ENCODE assay signal across 1 cellular context in the genomic region with DNA sequence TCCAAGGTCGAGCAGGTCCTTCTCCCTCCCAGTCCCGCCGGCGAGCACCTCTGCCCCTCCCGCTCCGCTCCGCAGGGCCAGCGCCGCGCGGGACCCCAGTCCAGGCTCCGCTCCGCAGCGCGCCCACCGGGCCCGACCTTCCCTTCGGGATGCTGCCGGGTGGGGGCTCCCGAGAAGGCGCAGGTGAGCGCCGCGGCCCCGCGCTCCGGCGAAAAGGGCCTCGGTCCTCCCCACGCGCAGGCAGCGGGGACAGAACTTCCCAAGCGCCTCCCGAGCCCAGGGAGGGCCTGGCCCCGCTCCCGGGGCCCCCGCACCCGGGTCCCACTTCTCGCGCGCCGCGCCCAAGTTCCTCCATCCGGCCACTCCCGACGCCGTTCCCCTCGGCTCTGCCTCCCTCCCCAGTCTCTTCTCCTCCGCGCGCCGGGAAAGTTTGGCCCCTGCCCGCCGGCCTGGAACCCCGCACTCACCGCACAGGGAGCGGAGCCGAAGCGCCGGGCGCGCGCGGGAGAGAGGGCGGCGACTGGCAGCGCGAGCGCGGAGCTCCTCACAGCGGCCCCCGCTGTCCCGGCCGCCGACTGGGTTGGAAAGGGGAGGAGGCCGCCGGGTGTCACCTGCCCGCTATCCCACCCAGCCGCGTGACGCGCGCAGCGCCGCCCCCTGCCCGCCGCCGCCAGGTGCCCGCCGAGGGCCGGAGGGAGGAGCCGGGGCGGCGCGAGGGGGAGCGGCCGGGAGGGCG.
TF ChIP-seq lines count a peak whose summit lies in the region.

A gene (minus strand): TSS at position 577 of the 736 bp plus-strand sequence. CDS start 56,872 bp downstream, outside the sequence.

TF ChIP-seq in WTC11, 78 proteins besides CTCF, POLR2A, EP300 and RAD21 (continued from another document and continues in another):
- TF ChIP-seq, protein P1, sequence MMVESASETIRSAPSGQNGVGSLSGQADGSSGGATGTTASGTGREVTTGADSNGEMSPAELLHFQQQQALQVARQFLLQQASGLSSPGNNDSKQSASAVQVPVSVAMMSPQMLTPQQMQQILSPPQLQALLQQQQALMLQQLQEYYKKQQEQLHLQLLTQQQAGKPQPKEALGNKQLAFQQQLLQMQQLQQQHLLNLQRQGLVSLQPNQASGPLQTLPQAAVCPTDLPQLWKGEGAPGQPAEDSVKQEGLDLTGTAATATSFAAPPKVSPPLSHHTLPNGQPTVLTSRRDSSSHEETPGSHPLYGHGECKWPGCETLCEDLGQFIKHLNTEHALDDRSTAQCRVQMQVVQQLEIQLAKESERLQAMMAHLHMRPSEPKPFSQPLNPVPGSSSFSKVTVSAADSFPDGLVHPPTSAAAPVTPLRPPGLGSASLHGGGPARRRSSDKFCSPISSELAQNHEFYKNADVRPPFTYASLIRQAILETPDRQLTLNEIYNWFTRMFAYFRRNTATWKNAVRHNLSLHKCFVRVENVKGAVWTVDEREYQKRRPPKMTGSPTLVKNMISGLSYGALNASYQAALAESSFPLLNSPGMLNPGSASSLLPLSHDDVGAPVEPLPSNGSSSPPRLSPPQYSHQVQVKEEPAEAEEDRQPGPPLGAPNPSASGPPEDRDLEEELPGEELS (CRISPR knock-in tag; IDR thresholded peaks at IDR 0.05) = no peak
- TF ChIP-seq NFATC4 (CRISPR knock-in tag; IDR thresholded peaks at IDR 0.05) = no peak
- TF ChIP-seq, protein P2, sequence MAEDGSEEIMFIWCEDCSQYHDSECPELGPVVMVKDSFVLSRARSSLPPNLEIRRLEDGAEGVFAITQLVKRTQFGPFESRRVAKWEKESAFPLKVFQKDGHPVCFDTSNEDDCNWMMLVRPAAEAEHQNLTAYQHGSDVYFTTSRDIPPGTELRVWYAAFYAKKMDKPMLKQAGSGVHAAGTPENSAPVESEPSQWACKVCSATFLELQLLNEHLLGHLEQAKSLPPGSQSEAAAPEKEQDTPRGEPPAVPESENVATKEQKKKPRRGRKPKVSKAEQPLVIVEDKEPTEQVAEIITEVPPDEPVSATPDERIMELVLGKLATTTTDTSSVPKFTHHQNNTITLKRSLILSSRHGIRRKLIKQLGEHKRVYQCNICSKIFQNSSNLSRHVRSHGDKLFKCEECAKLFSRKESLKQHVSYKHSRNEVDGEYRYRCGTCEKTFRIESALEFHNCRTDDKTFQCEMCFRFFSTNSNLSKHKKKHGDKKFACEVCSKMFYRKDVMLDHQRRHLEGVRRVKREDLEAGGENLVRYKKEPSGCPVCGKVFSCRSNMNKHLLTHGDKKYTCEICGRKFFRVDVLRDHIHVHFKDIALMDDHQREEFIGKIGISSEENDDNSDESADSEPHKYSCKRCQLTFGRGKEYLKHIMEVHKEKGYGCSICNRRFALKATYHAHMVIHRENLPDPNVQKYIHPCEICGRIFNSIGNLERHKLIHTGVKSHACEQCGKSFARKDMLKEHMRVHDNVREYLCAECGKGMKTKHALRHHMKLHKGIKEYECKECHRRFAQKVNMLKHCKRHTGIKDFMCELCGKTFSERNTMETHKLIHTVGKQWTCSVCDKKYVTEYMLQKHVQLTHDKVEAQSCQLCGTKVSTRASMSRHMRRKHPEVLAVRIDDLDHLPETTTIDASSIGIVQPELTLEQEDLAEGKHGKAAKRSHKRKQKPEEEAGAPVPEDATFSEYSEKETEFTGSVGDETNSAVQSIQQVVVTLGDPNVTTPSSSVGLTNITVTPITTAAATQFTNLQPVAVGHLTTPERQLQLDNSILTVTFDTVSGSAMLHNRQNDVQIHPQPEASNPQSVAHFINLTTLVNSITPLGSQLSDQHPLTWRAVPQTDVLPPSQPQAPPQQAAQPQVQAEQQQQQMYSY (CRISPR knock-in tag; IDR thresholded peaks at IDR 0.05) = peak; percentile 37; the same call in 1 of the 2 replicates
- TF ChIP-seq EMX1 (CRISPR knock-in tag; IDR thresholded peaks at IDR 0.05) = no peak
- TF ChIP-seq OVOL2 (CRISPR knock-in tag; IDR thresholded peaks at IDR 0.05; ENCODE audit: borderline replicate concordance) = no peak
- TF ChIP-seq ETV6 (CRISPR knock-in tag; IDR thresholded peaks at IDR 0.05) = no peak
- TF ChIP-seq NR2C2 (CRISPR knock-in tag; IDR thresholded peaks at IDR 0.05) = no peak
- TF ChIP-seq, protein P3, sequence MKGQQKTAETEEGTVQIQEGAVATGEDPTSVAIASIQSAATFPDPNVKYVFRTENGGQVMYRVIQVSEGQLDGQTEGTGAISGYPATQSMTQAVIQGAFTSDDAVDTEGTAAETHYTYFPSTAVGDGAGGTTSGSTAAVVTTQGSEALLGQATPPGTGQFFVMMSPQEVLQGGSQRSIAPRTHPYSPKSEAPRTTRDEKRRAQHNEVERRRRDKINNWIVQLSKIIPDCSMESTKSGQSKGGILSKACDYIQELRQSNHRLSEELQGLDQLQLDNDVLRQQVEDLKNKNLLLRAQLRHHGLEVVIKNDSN (CRISPR knock-in tag; IDR thresholded peaks at IDR 0.05) = peak; percentile 56; the same call in 1 of the 2 replicates
- TF ChIP-seq, protein P4, sequence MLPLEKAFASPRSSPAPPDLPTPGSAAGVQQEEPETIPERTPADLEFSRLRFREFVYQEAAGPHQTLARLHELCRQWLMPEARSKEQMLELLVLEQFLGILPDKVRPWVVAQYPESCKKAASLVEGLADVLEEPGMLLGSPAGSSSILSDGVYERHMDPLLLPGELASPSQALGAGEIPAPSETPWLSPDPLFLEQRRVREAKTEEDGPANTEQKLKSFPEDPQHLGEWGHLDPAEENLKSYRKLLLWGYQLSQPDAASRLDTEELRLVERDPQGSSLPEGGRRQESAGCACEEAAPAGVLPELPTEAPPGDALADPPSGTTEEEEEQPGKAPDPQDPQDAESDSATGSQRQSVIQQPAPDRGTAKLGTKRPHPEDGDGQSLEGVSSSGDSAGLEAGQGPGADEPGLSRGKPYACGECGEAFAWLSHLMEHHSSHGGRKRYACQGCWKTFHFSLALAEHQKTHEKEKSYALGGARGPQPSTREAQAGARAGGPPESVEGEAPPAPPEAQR (CRISPR knock-in tag; IDR thresholded peaks at IDR 0.05) = no peak
- TF ChIP-seq GTF2I (CRISPR knock-in tag; conservative IDR thresholded peaks at IDR 0.05) = no peak
- TF ChIP-seq ZNF416 (CRISPR knock-in tag; IDR thresholded peaks at IDR 0.05) = no peak
- TF ChIP-seq HMGA2 (CRISPR knock-in tag; IDR thresholded peaks at IDR 0.05) = no peak
- TF ChIP-seq, protein P5, sequence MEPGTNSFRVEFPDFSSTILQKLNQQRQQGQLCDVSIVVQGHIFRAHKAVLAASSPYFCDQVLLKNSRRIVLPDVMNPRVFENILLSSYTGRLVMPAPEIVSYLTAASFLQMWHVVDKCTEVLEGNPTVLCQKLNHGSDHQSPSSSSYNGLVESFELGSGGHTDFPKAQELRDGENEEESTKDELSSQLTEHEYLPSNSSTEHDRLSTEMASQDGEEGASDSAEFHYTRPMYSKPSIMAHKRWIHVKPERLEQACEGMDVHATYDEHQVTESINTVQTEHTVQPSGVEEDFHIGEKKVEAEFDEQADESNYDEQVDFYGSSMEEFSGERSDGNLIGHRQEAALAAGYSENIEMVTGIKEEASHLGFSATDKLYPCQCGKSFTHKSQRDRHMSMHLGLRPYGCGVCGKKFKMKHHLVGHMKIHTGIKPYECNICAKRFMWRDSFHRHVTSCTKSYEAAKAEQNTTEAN (CRISPR knock-in tag; IDR thresholded peaks at IDR 0.05) = no peak
- no peak for TF ChIP-seq ELF4 (CRISPR knock-in tag; IDR thresholded peaks at IDR 0.05; ENCODE audit: low read depth)
- TF ChIP-seq, protein P6, sequence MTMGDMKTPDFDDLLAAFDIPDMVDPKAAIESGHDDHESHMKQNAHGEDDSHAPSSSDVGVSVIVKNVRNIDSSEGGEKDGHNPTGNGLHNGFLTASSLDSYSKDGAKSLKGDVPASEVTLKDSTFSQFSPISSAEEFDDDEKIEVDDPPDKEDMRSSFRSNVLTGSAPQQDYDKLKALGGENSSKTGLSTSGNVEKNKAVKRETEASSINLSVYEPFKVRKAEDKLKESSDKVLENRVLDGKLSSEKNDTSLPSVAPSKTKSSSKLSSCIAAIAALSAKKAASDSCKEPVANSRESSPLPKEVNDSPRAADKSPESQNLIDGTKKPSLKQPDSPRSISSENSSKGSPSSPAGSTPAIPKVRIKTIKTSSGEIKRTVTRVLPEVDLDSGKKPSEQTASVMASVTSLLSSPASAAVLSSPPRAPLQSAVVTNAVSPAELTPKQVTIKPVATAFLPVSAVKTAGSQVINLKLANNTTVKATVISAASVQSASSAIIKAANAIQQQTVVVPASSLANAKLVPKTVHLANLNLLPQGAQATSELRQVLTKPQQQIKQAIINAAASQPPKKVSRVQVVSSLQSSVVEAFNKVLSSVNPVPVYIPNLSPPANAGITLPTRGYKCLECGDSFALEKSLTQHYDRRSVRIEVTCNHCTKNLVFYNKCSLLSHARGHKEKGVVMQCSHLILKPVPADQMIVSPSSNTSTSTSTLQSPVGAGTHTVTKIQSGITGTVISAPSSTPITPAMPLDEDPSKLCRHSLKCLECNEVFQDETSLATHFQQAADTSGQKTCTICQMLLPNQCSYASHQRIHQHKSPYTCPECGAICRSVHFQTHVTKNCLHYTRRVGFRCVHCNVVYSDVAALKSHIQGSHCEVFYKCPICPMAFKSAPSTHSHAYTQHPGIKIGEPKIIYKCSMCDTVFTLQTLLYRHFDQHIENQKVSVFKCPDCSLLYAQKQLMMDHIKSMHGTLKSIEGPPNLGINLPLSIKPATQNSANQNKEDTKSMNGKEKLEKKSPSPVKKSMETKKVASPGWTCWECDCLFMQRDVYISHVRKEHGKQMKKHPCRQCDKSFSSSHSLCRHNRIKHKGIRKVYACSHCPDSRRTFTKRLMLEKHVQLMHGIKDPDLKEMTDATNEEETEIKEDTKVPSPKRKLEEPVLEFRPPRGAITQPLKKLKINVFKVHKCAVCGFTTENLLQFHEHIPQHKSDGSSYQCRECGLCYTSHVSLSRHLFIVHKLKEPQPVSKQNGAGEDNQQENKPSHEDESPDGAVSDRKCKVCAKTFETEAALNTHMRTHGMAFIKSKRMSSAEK (CRISPR knock-in tag; IDR thresholded peaks at IDR 0.05; ENCODE audit: borderline replicate concordance) = no peak
- TF ChIP-seq, protein P7, sequence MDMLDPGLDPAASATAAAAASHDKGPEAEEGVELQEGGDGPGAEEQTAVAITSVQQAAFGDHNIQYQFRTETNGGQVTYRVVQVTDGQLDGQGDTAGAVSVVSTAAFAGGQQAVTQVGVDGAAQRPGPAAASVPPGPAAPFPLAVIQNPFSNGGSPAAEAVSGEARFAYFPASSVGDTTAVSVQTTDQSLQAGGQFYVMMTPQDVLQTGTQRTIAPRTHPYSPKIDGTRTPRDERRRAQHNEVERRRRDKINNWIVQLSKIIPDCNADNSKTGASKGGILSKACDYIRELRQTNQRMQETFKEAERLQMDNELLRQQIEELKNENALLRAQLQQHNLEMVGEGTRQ (CRISPR knock-in tag; IDR thresholded peaks at IDR 0.05) = peak; percentile 82
- no peak for TF ChIP-seq ZNF232 (CRISPR knock-in tag; IDR thresholded peaks at IDR 0.05)
- TF ChIP-seq, protein P8, sequence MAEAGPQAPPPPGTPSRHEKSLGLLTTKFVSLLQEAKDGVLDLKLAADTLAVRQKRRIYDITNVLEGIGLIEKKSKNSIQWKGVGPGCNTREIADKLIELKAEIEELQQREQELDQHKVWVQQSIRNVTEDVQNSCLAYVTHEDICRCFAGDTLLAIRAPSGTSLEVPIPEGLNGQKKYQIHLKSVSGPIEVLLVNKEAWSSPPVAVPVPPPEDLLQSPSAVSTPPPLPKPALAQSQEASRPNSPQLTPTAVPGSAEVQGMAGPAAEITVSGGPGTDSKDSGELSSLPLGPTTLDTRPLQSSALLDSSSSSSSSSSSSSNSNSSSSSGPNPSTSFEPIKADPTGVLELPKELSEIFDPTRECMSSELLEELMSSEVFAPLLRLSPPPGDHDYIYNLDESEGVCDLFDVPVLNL (CRISPR knock-in tag; IDR thresholded peaks at IDR 0.05; ENCODE audit: borderline replicate concordance, low read depth) = no peak
- TF ChIP-seq, protein P9, sequence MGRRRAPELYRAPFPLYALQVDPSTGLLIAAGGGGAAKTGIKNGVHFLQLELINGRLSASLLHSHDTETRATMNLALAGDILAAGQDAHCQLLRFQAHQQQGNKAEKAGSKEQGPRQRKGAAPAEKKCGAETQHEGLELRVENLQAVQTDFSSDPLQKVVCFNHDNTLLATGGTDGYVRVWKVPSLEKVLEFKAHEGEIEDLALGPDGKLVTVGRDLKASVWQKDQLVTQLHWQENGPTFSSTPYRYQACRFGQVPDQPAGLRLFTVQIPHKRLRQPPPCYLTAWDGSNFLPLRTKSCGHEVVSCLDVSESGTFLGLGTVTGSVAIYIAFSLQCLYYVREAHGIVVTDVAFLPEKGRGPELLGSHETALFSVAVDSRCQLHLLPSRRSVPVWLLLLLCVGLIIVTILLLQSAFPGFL (CRISPR knock-in tag; IDR thresholded peaks at IDR 0.05; ENCODE audit: borderline replicate concordance) = no peak
- no peak for TF ChIP-seq ATF1 (CRISPR knock-in tag; IDR thresholded peaks at IDR 0.05)
- no peak for TF ChIP-seq MXD4 (CRISPR knock-in tag; IDR thresholded peaks at IDR 0.05; ENCODE audit: borderline replicate concordance)
- TF ChIP-seq FOXK1 (CRISPR knock-in tag; IDR thresholded peaks at IDR 0.05) = no peak
- TF ChIP-seq SMAD4 (CRISPR knock-in tag; IDR thresholded peaks at IDR 0.05) = no peak
- no peak for TF ChIP-seq ZNF219 (CRISPR knock-in tag; IDR thresholded peaks at IDR 0.05; ENCODE audit: borderline replicate concordance)
- no peak for TF ChIP-seq ZNF671 (CRISPR knock-in tag; IDR thresholded peaks at IDR 0.05)
- TF ChIP-seq, protein P10, sequence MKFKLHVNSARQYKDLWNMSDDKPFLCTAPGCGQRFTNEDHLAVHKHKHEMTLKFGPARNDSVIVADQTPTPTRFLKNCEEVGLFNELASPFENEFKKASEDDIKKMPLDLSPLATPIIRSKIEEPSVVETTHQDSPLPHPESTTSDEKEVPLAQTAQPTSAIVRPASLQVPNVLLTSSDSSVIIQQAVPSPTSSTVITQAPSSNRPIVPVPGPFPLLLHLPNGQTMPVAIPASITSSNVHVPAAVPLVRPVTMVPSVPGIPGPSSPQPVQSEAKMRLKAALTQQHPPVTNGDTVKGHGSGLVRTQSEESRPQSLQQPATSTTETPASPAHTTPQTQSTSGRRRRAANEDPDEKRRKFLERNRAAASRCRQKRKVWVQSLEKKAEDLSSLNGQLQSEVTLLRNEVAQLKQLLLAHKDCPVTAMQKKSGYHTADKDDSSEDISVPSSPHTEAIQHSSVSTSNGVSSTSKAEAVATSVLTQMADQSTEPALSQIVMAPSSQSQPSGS (CRISPR knock-in tag; IDR thresholded peaks at IDR 0.05; ENCODE audit: borderline replicate concordance, low read depth) = no peak
- no peak for TF ChIP-seq ESRRA (CRISPR knock-in tag; IDR thresholded peaks at IDR 0.05; ENCODE audit: borderline replicate concordance)
- TF ChIP-seq, protein P11, sequence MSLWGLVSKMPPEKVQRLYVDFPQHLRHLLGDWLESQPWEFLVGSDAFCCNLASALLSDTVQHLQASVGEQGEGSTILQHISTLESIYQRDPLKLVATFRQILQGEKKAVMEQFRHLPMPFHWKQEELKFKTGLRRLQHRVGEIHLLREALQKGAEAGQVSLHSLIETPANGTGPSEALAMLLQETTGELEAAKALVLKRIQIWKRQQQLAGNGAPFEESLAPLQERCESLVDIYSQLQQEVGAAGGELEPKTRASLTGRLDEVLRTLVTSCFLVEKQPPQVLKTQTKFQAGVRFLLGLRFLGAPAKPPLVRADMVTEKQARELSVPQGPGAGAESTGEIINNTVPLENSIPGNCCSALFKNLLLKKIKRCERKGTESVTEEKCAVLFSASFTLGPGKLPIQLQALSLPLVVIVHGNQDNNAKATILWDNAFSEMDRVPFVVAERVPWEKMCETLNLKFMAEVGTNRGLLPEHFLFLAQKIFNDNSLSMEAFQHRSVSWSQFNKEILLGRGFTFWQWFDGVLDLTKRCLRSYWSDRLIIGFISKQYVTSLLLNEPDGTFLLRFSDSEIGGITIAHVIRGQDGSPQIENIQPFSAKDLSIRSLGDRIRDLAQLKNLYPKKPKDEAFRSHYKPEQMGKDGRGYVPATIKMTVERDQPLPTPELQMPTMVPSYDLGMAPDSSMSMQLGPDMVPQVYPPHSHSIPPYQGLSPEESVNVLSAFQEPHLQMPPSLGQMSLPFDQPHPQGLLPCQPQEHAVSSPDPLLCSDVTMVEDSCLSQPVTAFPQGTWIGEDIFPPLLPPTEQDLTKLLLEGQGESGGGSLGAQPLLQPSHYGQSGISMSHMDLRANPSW (CRISPR knock-in tag; conservative IDR thresholded peaks at IDR 0.05; ENCODE audit: low read depth) = no peak
